ENCODE assay signal across 7 cellular contexts in genomic region chr1:35190784-35191183, GRCh38. TPM values are rescaled to one million over a fixed set of nuclear protein-coding genes. Genes with fewer than 3 reads are reported as not detected.
DNase-seq lines count a peak whose midpoint lies in the region; ATAC-seq and TF ChIP-seq lines count a peak whose summit lies in the region.

No MANE protein-coding gene starts in this region.

- TF ChIP-seq CTCF in HFF-Myc (IDR thresholded peaks at IDR 0.05; ENCODE audit: low read depth, low read length, missing control alignments): no peak
- no peak for TF ChIP-seq CTCF in WTC11 (IDR thresholded peaks at IDR 0.05)
- TF ChIP-seq CTCF in smooth muscle cell (IDR thresholded peaks at IDR 0.05; ENCODE audit: borderline replicate concordance, insufficient read depth, poor library complexity, severe bottlenecking): no peak

- ATAC-seq in WTC11: no peak
- ATAC-seq in right cardiac atrium: no peak
- no peak for ATAC-seq in GM18505 (IDR thresholded peaks at IDR 0.05; ENCODE audit: unreplicated experiment)
- no peak for ATAC-seq in GM21723 (IDR thresholded peaks at IDR 0.05; ENCODE audit: unreplicated experiment)

- no peak overlapping the region for H2AFZ ChIP-seq in smooth muscle cell (ENCODE audit: low read depth)

- H3K9me3 ChIP-seq in right cardiac atrium (ENCODE audit: control insufficient read depth, low read length) (no peaks in the 10 kb centered on the region), smooth muscle cell (replicated peaks; ENCODE audit: low read depth) (no peaks in the 10 kb centered on the region)

- H4K20me1 ChIP-seq in smooth muscle cell (ENCODE audit: low read depth): peaks cover 67% of the 10 kb centered on the region

- H3K27me3 Mint-ChIP-seq in WTC11 (ENCODE audit: low read depth): peaks cover 9% of the 10 kb centered on the region

- peak overlapping the region; percentile 95 for H3K4me3 Mint-ChIP-seq in WTC11

- H3K9me3 Mint-ChIP-seq in WTC11: no peaks in the 10 kb centered on the region

- intact Hi-C loops in right cardiac atrium (cut with DNase I): no loop called here

- H3K4me3 ChIP-seq in HFF-Myc (replicated peaks; ENCODE audit: low read depth, low read length): peak overlapping the region; percentile 94
- H3K4me3 ChIP-seq in right cardiac atrium (ENCODE audit: low read length): peak overlapping the region; percentile 96
- peak overlapping the region; percentile 95 for H3K4me3 ChIP-seq in smooth muscle cell

- H3F3A ChIP-seq in smooth muscle cell (ENCODE audit: low read depth): peaks cover 35% of the 10 kb centered on the region

- H3K79me2 ChIP-seq in smooth muscle cell (ENCODE audit: low read depth): peaks cover 71% of the 10 kb centered on the region

- H3K27me3 ChIP-seq in right cardiac atrium (ENCODE audit: control insufficient read depth, insufficient read depth): no peaks in the 10 kb centered on the region
- H3K27me3 ChIP-seq in smooth muscle cell (ENCODE audit: low read depth): no peaks in the 10 kb centered on the region

- peaks cover 38% of the 10 kb centered on the region for H3K36me3 ChIP-seq in smooth muscle cell (ENCODE audit: low read depth)

- peak overlapping the region; percentile 100 for H3K9ac ChIP-seq in smooth muscle cell (ENCODE audit: low read depth)

- H3K4me1 ChIP-seq in right cardiac atrium (ENCODE audit: control insufficient read depth, insufficient read depth, low read length) (peaks cover 7% of the 10 kb centered on the region), smooth muscle cell (ENCODE audit: low read depth) (peaks cover 34% of the 10 kb centered on the region)

- H3K4me1 Mint-ChIP-seq in WTC11: peaks cover 56% of the 10 kb centered on the region

- 4% methylated on average over 6 of the region's 6 CpGs for WGBS in right cardiac atrium
- 33% methylated on average over 6 of the region's 6 CpGs for WGBS in smooth muscle cell (ENCODE audit: low lambda C conversion rate)

- CTCF ChIA-PET in WTC11 (lab: Charles Lee): no interaction called here

- H3K36me3 Mint-ChIP-seq in WTC11: peaks cover 61% of the 10 kb centered on the region

- POLR2A ChIA-PET in WTC11 (lab: Charles Lee): no interaction called here

- H3K27ac ChIP-seq in right cardiac atrium (ENCODE audit: low read length) (no peak overlapping the region), smooth muscle cell (ENCODE audit: low read depth) (peak overlapping the region; percentile 97)

- DNase-seq in HFF-Myc (ENCODE audit: extremely low read depth, low read depth) (no peak), WTC11 (ENCODE audit: low spot score) (no peak), right cardiac atrium (no peak), smooth muscle cell (lab: John Stamatoyannopoulos, UW; ENCODE audit: unreplicated experiment) (no peak), NCI-H128 (lab: John Stamatoyannopoulos, UW; ENCODE audit: unreplicated experiment) (no peak)

- H3K27ac Mint-ChIP-seq in WTC11: peak overlapping the region; percentile 96

- no peak for TF ChIP-seq POLR2A in GM18505 (IDR thresholded peaks at IDR 0.05; ENCODE audit: borderline replicate concordance, extremely low read depth, insufficient read depth, insufficient read length)

- H3K4me2 ChIP-seq in smooth muscle cell: peak overlapping the region; percentile 92

TF ChIP-seq in WTC11, 78 proteins besides CTCF, POLR2A, EP300 and RAD21:
- TF ChIP-seq IRF2 (CRISPR knock-in tag; IDR thresholded peaks at IDR 0.05; ENCODE audit: borderline replicate concordance, low read depth) (no peak), NFATC4 (CRISPR knock-in tag; IDR thresholded peaks at IDR 0.05) (no peak), PREB (CRISPR knock-in tag; IDR thresholded peaks at IDR 0.05; ENCODE audit: borderline replicate concordance) (no peak), JAZF1 (CRISPR knock-in tag; IDR thresholded peaks at IDR 0.05) (no peak), FOXK1 (CRISPR knock-in tag; IDR thresholded peaks at IDR 0.05) (no peak)

RNA-seq across cellular contexts. Expression of gene SFPQ, which starts 2.2 kb away (rescaled TPM):
- total RNA-seq in WTC11 (2021) (354 to 487 TPM (median 486 TPM) in 3 replicates), right cardiac atrium (100 to 1,000 TPM in 2 of 4 donors, 10 to 100 TPM in 2; 91.9 to 130 (median 105) TPM), smooth muscle cell (119 and 145 TPM in 2 replicates)
- polyA plus RNA-seq in right cardiac atrium (101 TPM), smooth muscle cell (73.0 and 111 TPM in 2 replicates)
